In genomic region chr5:60338846-60339245, GRCh38 we compare ENCODE assay signal across 16 cellular contexts.
DNase-seq lines count a peak whose midpoint lies in the region; ATAC-seq, FAIRE-seq and TF ChIP-seq lines count a peak whose summit lies in the region.
"Had no signal": no experiment of that assay in that cellular context is flagged by ENCODE, and none has a peak within 500 bp of the region (broad histone marks: within the 10 kb centered on the region; RNA-seq: fewer than 3 reads in every experiment).

No MANE protein-coding gene starts in this region.

- H3K9ac ChIP-seq in OCI-LY3 (ENCODE audit: low read length): no peak overlapping the region
- H3K9ac ChIP-seq: BLaER1 treated with 17β-estradiol and CSF1 and Interleukin-3, amounts not matched to agents 10 nM and 100 nM had no signal

- TF ChIP-seq CTCF in A549 (IDR thresholded peaks at IDR 0.05) (no peak), OCI-LY3 (IDR thresholded peaks at IDR 0.05; ENCODE audit: low read depth, low read length) (no peak), gastroesophageal sphincter (IDR thresholded peaks at IDR 0.05) (no peak), testis (IDR thresholded peaks at IDR 0.05) (no peak)

- ATAC-seq in A549: no peak
- no peak for ATAC-seq in gastroesophageal sphincter
- no peak for ATAC-seq in HG02571 (IDR thresholded peaks at IDR 0.05; ENCODE audit: unreplicated experiment)
- ATAC-seq: CD8-positive, alpha-beta T cell; K562 had no signal

- FAIRE-seq in A549 (lab: Jason Lieb, UNC): no peak
- FAIRE-seq: K562 had no signal

- no peak overlapping the region for H2AFZ ChIP-seq in OCI-LY3 (ENCODE audit: low read depth, low read length)

- H3K9me3 Mint-ChIP-seq in activated naive CD4-positive, alpha-beta T cell treated with anti-CD3 and anti-CD28 coated beads, Interleukin-2, amount 10 ng/mL, durations not matched to agents 7 days and 5 days: peaks cover 1% of the 10 kb centered on the region
- H3K9me3 Mint-ChIP-seq: CD8-positive, alpha-beta T cell had no signal

- H3K9me3 ChIP-seq in A549: no peaks in the 10 kb centered on the region
- no peaks in the 10 kb centered on the region for H3K9me3 ChIP-seq in OCI-LY3 (ENCODE audit: insufficient read depth, low read length)
- no peaks in the 10 kb centered on the region for H3K9me3 ChIP-seq in gastroesophageal sphincter
- no peaks in the 10 kb centered on the region for H3K9me3 ChIP-seq in testis
- H3K9me3 ChIP-seq: BLaER1 treated with 17β-estradiol and CSF1 and Interleukin-3, amounts not matched to agents 10 nM and 100 nM; HAP-1 had no signal

- TF ChIP-seq RAD21 in A549 (conservative IDR thresholded peaks at IDR 0.05 in 1 of 2, IDR thresholded peaks at IDR 0.05 in 1 of 2): no peak

- H3K27me3 ChIP-seq in OCI-LY3 (ENCODE audit: low read depth, low read length) (no peaks in the 10 kb centered on the region), gastroesophageal sphincter (no peaks in the 10 kb centered on the region), testis (no peaks in the 10 kb centered on the region)
- H3K27me3 ChIP-seq: BLaER1 treated with 17β-estradiol and CSF1 and Interleukin-3, amounts not matched to agents 10 nM and 100 nM had no signal

- CTCF ChIA-PET in A549 (lab: Yijun Ruan, JAX): no interaction called here
- CTCF ChIA-PET in activated naive CD4-positive, alpha-beta T cell treated with anti-CD3 and anti-CD28 coated beads, Interleukin-2, amount 10 ng/mL, durations not matched to agents 7 days and 5 days (lab: Charles Lee): no interaction called here

- no peak overlapping the region for H3K4me2 ChIP-seq in A549
- peak overlapping the region; percentile 81; the same call in 1 of the 2 replicates for H3K4me2 ChIP-seq in OCI-LY3 (ENCODE audit: low read length)

- no peaks in the 10 kb centered on the region for H3K36me3 Mint-ChIP-seq in activated naive CD4-positive, alpha-beta T cell treated with anti-CD3 and anti-CD28 coated beads, Interleukin-2, amount 10 ng/mL, durations not matched to agents 7 days and 5 days
- H3K36me3 Mint-ChIP-seq: CD8-positive, alpha-beta T cell had no signal

- H3K27ac ChIP-seq in A549 (no peak overlapping the region), OCI-LY3 (ENCODE audit: low read length) (no peak overlapping the region), gastroesophageal sphincter (peak overlapping the region in 3 of 4 donors; percentile 60 to 76 (median 75)), testis (no peak overlapping the region)
- H3K27ac ChIP-seq: BLaER1 treated with 17β-estradiol and CSF1 and Interleukin-3, amounts not matched to agents 10 nM and 100 nM; HL-60 had no signal

- no peak overlapping the region for H3K4me3 ChIP-seq in A549
- no peak overlapping the region for H3K4me3 ChIP-seq in OCI-LY3 (ENCODE audit: low read length)
- no peak overlapping the region for H3K4me3 ChIP-seq in gastroesophageal sphincter
- no peak overlapping the region for H3K4me3 ChIP-seq in testis
- H3K4me3 ChIP-seq: BLaER1 treated with 17β-estradiol and CSF1 and Interleukin-3, amounts not matched to agents 10 nM and 100 nM; HAP-1; K562 had no signal

- no peak for DNase-seq in A549 (ENCODE audit: low read depth in 1 of 2, low spot score in 1 of 2)
- DNase-seq in activated naive CD4-positive, alpha-beta T cell treated with anti-CD3 and anti-CD28 coated beads, Interleukin-2, amount 10 ng/mL, durations not matched to agents 7 days and 5 days: no peak
- DNase-seq in testis: no peak
- DNase-seq: Calu3; CD8-positive, alpha-beta T cell; DND-41; EL; IMR-90 had no signal

- no peak overlapping the region for H3K27ac Mint-ChIP-seq in activated naive CD4-positive, alpha-beta T cell treated with anti-CD3 and anti-CD28 coated beads, Interleukin-2, amount 10 ng/mL, durations not matched to agents 7 days and 5 days
- H3K27ac Mint-ChIP-seq: CD8-positive, alpha-beta T cell had no signal

- intact Hi-C loops in testis (cut with DNase I; ENCODE audit: low total_unique reads): no loop called here

- no peaks in the 10 kb centered on the region for H3K4me1 Mint-ChIP-seq in activated naive CD4-positive, alpha-beta T cell treated with anti-CD3 and anti-CD28 coated beads, Interleukin-2, amount 10 ng/mL, durations not matched to agents 7 days and 5 days

- no peak for TF ChIP-seq EP300 in A549 (IDR thresholded peaks at IDR 0.05)
- TF ChIP-seq EP300 in gastroesophageal sphincter (IDR thresholded peaks at IDR 0.05): no peak

- 94% methylated on average over 3 of the region's 3 CpGs for WGBS in A549 (ENCODE audit: missing lambda C conversion rate)
- 100% methylated on average over 3 of the region's 3 CpGs for WGBS in gastroesophageal sphincter (ENCODE audit: low coverage in 1 of 2), 2 donors
- WGBS in testis, 2 donors: 86 to 89% methylated on average over 3 of the region's 3 CpGs

- peaks cover 10% of the 10 kb centered on the region; the same call in 1 of the 3 replicates for H3K4me1 ChIP-seq in A549
- peaks cover 49% of the 10 kb centered on the region for H3K4me1 ChIP-seq in OCI-LY3 (ENCODE audit: low read length)
- peaks cover 3 to 58% (median 6%) of the 10 kb centered on the region in 3 donors for H3K4me1 ChIP-seq in gastroesophageal sphincter
- no peaks in the 10 kb centered on the region for H3K4me1 ChIP-seq in testis
- H3K4me1 ChIP-seq: HAP-1 had no signal

- no peaks in the 10 kb centered on the region for H4K20me1 ChIP-seq in OCI-LY3 (ENCODE audit: insufficient read depth, low read length)
- H4K20me1 ChIP-seq: BLaER1 treated with 17β-estradiol and CSF1 and Interleukin-3, amounts not matched to agents 10 nM and 100 nM had no signal

- TF ChIP-seq POLR2A in A549 (IDR thresholded peaks at IDR 0.05; ENCODE audit: low read length) (no peak), gastroesophageal sphincter (IDR thresholded peaks at IDR 0.05) (no peak), testis (IDR thresholded peaks at IDR 0.05) (no peak)

- no peaks in the 10 kb centered on the region for H3K27me3 Mint-ChIP-seq in activated naive CD4-positive, alpha-beta T cell treated with anti-CD3 and anti-CD28 coated beads, Interleukin-2, amount 10 ng/mL, durations not matched to agents 7 days and 5 days
- H3K27me3 Mint-ChIP-seq: B cell had no signal

- POLR2A ChIA-PET in A549 (lab: Yijun Ruan, JAX): no interaction called here

- no peaks in the 10 kb centered on the region for H3K79me2 ChIP-seq in OCI-LY3 (ENCODE audit: low read length)

- H3K4me3 Mint-ChIP-seq in activated naive CD4-positive, alpha-beta T cell treated with anti-CD3 and anti-CD28 coated beads, Interleukin-2, amount 10 ng/mL, durations not matched to agents 7 days and 5 days: no peak overlapping the region
- H3K4me3 Mint-ChIP-seq: CD8-positive, alpha-beta T cell had no signal

- H3K36me3 ChIP-seq in OCI-LY3 (replicated peaks; ENCODE audit: low read depth, low read length) (no peaks in the 10 kb centered on the region), gastroesophageal sphincter (no peaks in the 10 kb centered on the region), testis (ENCODE audit: low read depth, missing control alignments) (no peaks in the 10 kb centered on the region)
- H3K36me3 ChIP-seq: BLaER1 treated with 17β-estradiol and CSF1 and Interleukin-3, amounts not matched to agents 10 nM and 100 nM; HAP-1 had no signal

TF ChIP-seq in A549, 52 proteins besides CTCF, POLR2A, EP300 and RAD21:
- TF ChIP-seq CHD2 (IDR thresholded peaks at IDR 0.05; ENCODE audit: low read length, partially characterized antibody) (no peak), FOXS1 (CRISPR knock-in tag; IDR thresholded peaks at IDR 0.05) (no peak), PBX3 (IDR thresholded peaks at IDR 0.05) (no peak), ZSCAN20 (CRISPR knock-in tag; IDR thresholded peaks at IDR 0.05) (no peak), ESRRA (IDR thresholded peaks at IDR 0.05; ENCODE audit: borderline replicate concordance, low read length) (no peak), CBX8 (IDR thresholded peaks at IDR 0.05) (no peak), EHMT2 (IDR thresholded peaks at IDR 0.05; ENCODE audit: low read depth) (no peak), MAFK (IDR thresholded peaks at IDR 0.05; ENCODE audit: partially characterized antibody) (peak; percentile 28)
TF ChIP-seq in A549: peak in this region for 1.

Comparison
In these comparisons a context has a peak if more than half of its experiments do, and no peak if none do; other contexts are left out.
1. H3K27ac ChIP-seq: peak in gastroesophageal sphincter (3 of 4); none in A549 (0 of 2), OCI-LY3 (single experiment) and testis (0 of 2).